ENCODE assay signal across 8 cellular contexts in genomic region chr14:64760146-64760755, GRCh38. TPM values are rescaled to one million over a fixed set of nuclear protein-coding genes. Genes with fewer than 3 reads are reported as not detected.
DNase-seq lines count a peak whose midpoint lies in the region; ATAC-seq and TF ChIP-seq lines count a peak whose summit lies in the region.

No MANE protein-coding gene starts in this region.

- TF ChIP-seq CTCF in fibroblast of the aortic adventitia (IDR thresholded peaks at IDR 0.05; ENCODE audit: insufficient read depth, low read length), result peak; percentile 82

- H3K4me3 ChIP-seq in fibroblast of the aortic adventitia (ENCODE audit: low read depth, low read length), result no peak overlapping the region

- intact Hi-C loops in posterior cingulate gyrus (cut with DNase I), result loop anchor here (5.0 to 10.0 kb wide), 2 partner anchors 53 to 225 kb away; no protein-coding TSS in a partner anchor

- DNase-seq in SKM-1 treated with dmso at 0.1 percent for 144 hours (lab: John Stamatoyannopoulos, UW; ENCODE audit: unreplicated experiment) (peak; percentile 34), SKM-1 (lab: John Stamatoyannopoulos, UW; ENCODE audit: unreplicated experiment) (no peak), NCI-H748 (lab: John Stamatoyannopoulos, UW; ENCODE audit: unreplicated experiment) (peak; percentile 60), activated T-cell treated with anti-CD3 and anti-CD28 coated beads for 1 hour (ENCODE audit: low read depth) (peak; percentile 50), fibroblast of the aortic adventitia (ENCODE audit: low read depth) (peak; percentile 48), posterior cingulate gyrus (peak in 9 of 10 donors; percentile 51 to 93 (median 58)), H4 (ENCODE audit: low spot score) (no peak)

- no peak for ATAC-seq in HG03342 (IDR thresholded peaks at IDR 0.05; ENCODE audit: unreplicated experiment)

RNA-seq across cellular contexts. Expression of gene PLEKHG3, which starts 56.0 kb away (rescaled TPM):
- total RNA-seq in fibroblast of the aortic adventitia (ENCODE audit: low replicate concordance), result 8.2 and 9.0 TPM in 2 replicates
- total RNA-seq in H4 (2014; rRNA removed; shearing (Covaris generic)), result 4.6 and 8.9 TPM in 2 replicates

Comparison
In these comparisons a context has a peak if more than half of its experiments do, and no peak if none do; other contexts are left out.
1. DNase-seq: peak in SKM-1 treated with dmso at 0.1 percent for 144 hours (single experiment), NCI-H748 (single experiment), activated T-cell treated with anti-CD3 and anti-CD28 coated beads for 1 hour (single experiment), fibroblast of the aortic adventitia (single experiment) and posterior cingulate gyrus (9 of 10); none in SKM-1 (single experiment) and H4 (single experiment).